ENCODE assay signal across 8 cellular contexts in the genomic region with DNA sequence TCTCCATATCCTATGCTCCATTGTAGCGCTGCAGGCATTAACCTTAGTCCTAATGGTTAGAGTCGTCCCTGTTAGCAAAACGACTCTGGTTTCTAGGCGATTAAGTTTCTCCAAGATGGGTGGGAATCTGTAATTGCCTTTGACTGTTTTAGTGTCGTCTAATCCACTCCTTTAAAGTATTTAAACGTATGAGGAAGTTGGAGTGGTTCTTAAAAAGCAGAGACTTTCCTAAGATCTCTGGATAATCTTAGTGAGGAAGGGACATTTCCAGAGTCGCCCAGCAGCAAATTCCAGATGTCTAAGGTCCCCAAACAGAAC. TPM values are rescaled to one million over a fixed set of nuclear protein-coding genes. Genes with fewer than 3 reads are reported as not detected.
DNase-seq lines count a peak whose midpoint lies in the region; ATAC-seq and TF ChIP-seq lines count a peak whose summit lies in the region.

No MANE protein-coding gene starts in this region.

- CTCF ChIA-PET in HCT116 (lab: Charles Lee) = interaction anchor here (1.7 kb wide), 1 partner anchor 172 kb away, joined by 4 read pairs; the partner anchor contains the start of gene COQ2
- CTCF ChIA-PET in activated CD8-positive, alpha-beta T cell treated with anti-CD3 and anti-CD28 coated beads, Interleukin-2, amount 10 ng/mL, durations not matched to agents 7 days and 5 days (lab: Charles Lee) = interaction anchor here (0.6 to 1.7 kb wide), 3 partner anchors 17 to 604 kb away, joined by 3 to 7 read pairs (median 3); partner anchors contain the start of gene COQ2

- no peak for TF ChIP-seq CTCF in HCT116 (IDR thresholded peaks at IDR 0.05 in 2 of 3, conservative IDR thresholded peaks at IDR 0.05 in 1 of 3; ENCODE audit: borderline replicate concordance in 1 of 3, insufficient read depth in 1 of 3, low read depth in 2 of 3, low read length in 2 of 3)
- no peak for TF ChIP-seq CTCF in hepatocyte (IDR thresholded peaks at IDR 0.05; ENCODE audit: poor library complexity)

- H2AFZ ChIP-seq in HCT116 (ENCODE audit: low read depth, low read length, poor library complexity, severe bottlenecking) (peak overlapping the region; percentile 75), hepatocyte (peak overlapping the region; percentile 65)

- POLR2A ChIA-PET in HCT116 (lab: Charles Lee) = no interaction called here
- POLR2A ChIA-PET in activated CD8-positive, alpha-beta T cell treated with anti-CD3 and anti-CD28 coated beads, Interleukin-2, amount 10 ng/mL, durations not matched to agents 7 days and 5 days (lab: Charles Lee) = interaction anchor here (0.6 to 2.8 kb wide), 8 partner anchors 11 to 421 kb away, joined by 3 to 23 read pairs (median 4); partner anchors contain the start of genes ABRAXAS1, COPS4 and COQ2

- no peaks in the 10 kb centered on the region for H4K20me1 ChIP-seq in HCT116 (ENCODE audit: insufficient read depth)
- H4K20me1 ChIP-seq in hepatocyte (ENCODE audit: insufficient read depth, poor library complexity, severe bottlenecking) = no peaks in the 10 kb centered on the region

- no peak for TF ChIP-seq RAD21 in HCT116 (IDR thresholded peaks at IDR 0.05; ENCODE audit: low read depth)

- H3K4me1 ChIP-seq in HCT116 (ENCODE audit: control insufficient read depth in 1 of 2, insufficient read depth in 2 of 2, low read length in 2 of 2) = peaks cover 10 to 15% of the 10 kb centered on the region in 2 experiments; a peak in 3 of 4 replicates
- peaks cover 15% of the 10 kb centered on the region for H3K4me1 ChIP-seq in hepatocyte (ENCODE audit: insufficient read depth)

- H3K4me3 ChIP-seq in HCT116 (replicated peaks in 1 of 2; ENCODE audit: low read depth in 1 of 2, low read length in 2 of 2) = peak overlapping the region; percentile 90 to 94
- H3K4me3 ChIP-seq in hepatocyte = peak overlapping the region; percentile 66
- peak overlapping the region; percentile 54 to 96 (median 81) for H3K4me3 ChIP-seq in skin epidermis

- H3K27me3 ChIP-seq in HCT116 (ENCODE audit: insufficient read depth, low read length) (no peaks in the 10 kb centered on the region), hepatocyte (no peaks in the 10 kb centered on the region)

- H3K4me2 ChIP-seq in HCT116 (ENCODE audit: low read length) (peak overlapping the region; percentile 80), hepatocyte (peak overlapping the region; percentile 83)

- DNase-seq in HCT116 (ENCODE audit: low read depth, low spot score) = no peak
- DNase-seq in activated CD8-positive, alpha-beta T cell treated with anti-CD3 and anti-CD28 coated beads, Interleukin-2, amount 10 ng/mL, durations not matched to agents 7 days and 5 days = no peak
- no peak for DNase-seq in hepatocyte (ENCODE audit: low spot score)
- no peak for DNase-seq in NCI-H2107 (lab: John Stamatoyannopoulos, UW)
- DNase-seq in SIG-M5 (lab: John Stamatoyannopoulos, UW) = no peak
- no peak for DNase-seq in DMS53 treated with DMSO at 0.1 percent for 48 hours (lab: John Stamatoyannopoulos, UW; ENCODE audit: unreplicated experiment)

- peak overlapping the region; percentile 84 for H3K9ac ChIP-seq in HCT116 (ENCODE audit: low read length)

- H3K79me2 ChIP-seq in HCT116 (ENCODE audit: insufficient read depth, low read length) (peaks cover 53% of the 10 kb centered on the region), hepatocyte (peaks cover 49% of the 10 kb centered on the region)

- peaks cover 62% of the 10 kb centered on the region for H3K36me3 Mint-ChIP-seq in activated CD8-positive, alpha-beta T cell treated with anti-CD3 and anti-CD28 coated beads, Interleukin-2, amount 10 ng/mL, durations not matched to agents 7 days and 5 days (ENCODE audit: low read depth)

- ATAC-seq in HCT116 = no peak
- ATAC-seq in activated CD8-positive, alpha-beta T cell treated with anti-CD3 and anti-CD28 coated beads, Interleukin-2, amount 10 ng/mL, durations not matched to agents 7 days and 5 days = no peak
- no peak for ATAC-seq in GM19351 (IDR thresholded peaks at IDR 0.05; ENCODE audit: unreplicated experiment)

- no peaks in the 10 kb centered on the region for H3K27me3 Mint-ChIP-seq in activated CD8-positive, alpha-beta T cell treated with anti-CD3 and anti-CD28 coated beads, Interleukin-2, amount 10 ng/mL, durations not matched to agents 7 days and 5 days (ENCODE audit: low read depth)

- H3K9me2 ChIP-seq in HCT116 (ENCODE audit: insufficient read depth) (no peaks in the 10 kb centered on the region), hepatocyte (replicated peaks; ENCODE audit: insufficient read depth) (no peaks in the 10 kb centered on the region)

- H3K9me3 ChIP-seq in HCT116 (ENCODE audit: control insufficient read depth in 1 of 2, insufficient read depth in 1 of 2, low read depth in 1 of 2, low read length in 2 of 2) (no peaks in the 10 kb centered on the region), hepatocyte (ENCODE audit: low read depth) (no peaks in the 10 kb centered on the region)

- H3K4me3 Mint-ChIP-seq in activated CD8-positive, alpha-beta T cell treated with anti-CD3 and anti-CD28 coated beads, Interleukin-2, amount 10 ng/mL, durations not matched to agents 7 days and 5 days = peak overlapping the region; percentile 100

- WGBS in hepatocyte (ENCODE audit: low lambda C conversion rate, missing lambda C conversion rate) = under 1% methylated on average over 7 of the region's 7 CpGs

- no peaks in the 10 kb centered on the region for H3K9me3 Mint-ChIP-seq in activated CD8-positive, alpha-beta T cell treated with anti-CD3 and anti-CD28 coated beads, Interleukin-2, amount 10 ng/mL, durations not matched to agents 7 days and 5 days (ENCODE audit: insufficient read depth)

- TF ChIP-seq POLR2A in HCT116 (IDR thresholded peaks at IDR 0.05; ENCODE audit: borderline replicate concordance, extremely low read depth, insufficient read depth, insufficient read length) = no peak

- no peak overlapping the region; the same call in 1 of the 2 replicates for H3K27ac ChIP-seq in HCT116 (ENCODE audit: low read depth, low read length)
- peak overlapping the region; percentile 83 for H3K27ac ChIP-seq in hepatocyte
- H3K27ac ChIP-seq in skin epidermis = peak overlapping the region; percentile 51 to 99 (median 96)

- BruUV-seq in HCT116 (replicated peaks; lab: Mats Ljungman, UMichigan) = TSS peak; percentile 79

- intact Hi-C loops in HCT116 (cut with micrococcal nuclease) = no loop called here

- H3K36me3 ChIP-seq in HCT116 (ENCODE audit: control insufficient read depth in 1 of 2, insufficient read depth in 2 of 2, low read length in 2 of 2) (peaks cover 20 to 28% of the 10 kb centered on the region in 2 experiments), hepatocyte (replicated peaks; ENCODE audit: insufficient read depth, low read depth) (no peaks in the 10 kb centered on the region)

- H3K27ac Mint-ChIP-seq in activated CD8-positive, alpha-beta T cell treated with anti-CD3 and anti-CD28 coated beads, Interleukin-2, amount 10 ng/mL, durations not matched to agents 7 days and 5 days = peak overlapping the region; percentile 100

- RAD21 ChIA-PET in HCT116 (lab: Charles Lee; ENCODE audit: low non-redundant PET in 1 of 2, low total read pairs in 2 of 2, uncharacterized antibody in 2 of 2, unreplicated experiment in 2 of 2) = no interaction called here

- H3K4me1 Mint-ChIP-seq in activated CD8-positive, alpha-beta T cell treated with anti-CD3 and anti-CD28 coated beads, Interleukin-2, amount 10 ng/mL, durations not matched to agents 7 days and 5 days (ENCODE audit: low read depth) = peaks cover 45% of the 10 kb centered on the region

TF ChIP-seq in HCT116, 20 proteins besides CTCF, POLR2A, EP300 and RAD21:
- TF ChIP-seq TCF7L2 (IDR thresholded peaks at IDR 0.05; ENCODE audit: borderline replicate concordance, extremely low read depth, insufficient read depth, insufficient read length) (no peak), EGR1 (IDR thresholded peaks at IDR 0.05; ENCODE audit: low read depth) (peak; percentile 40; the same call in 1 of the 2 replicates)
TF ChIP-seq in HCT116: peak in this region for 1.

RNA-seq across cellular contexts. Expression of gene MRPS18C, which starts 0.3 kb away (rescaled TPM):
- total RNA-seq in HCT116 (2021; ENCODE audit: unreplicated experiment) = 59.1 TPM
- polyA plus RNA-seq in HCT116 (2012) = 35.3 and 40.9 TPM in 2 replicates
- total RNA-seq in activated CD8-positive, alpha-beta T cell treated with anti-CD3 and anti-CD28 coated beads, Interleukin-2, amount 10 ng/mL, durations not matched to agents 7 days and 5 days = 10 to 100 TPM; 69.7 to 72.1 TPM
- 20.1 and 30.9 TPM in 2 replicates for total RNA-seq in hepatocyte
- polyA plus RNA-seq in hepatocyte = 70.0 and 89.1 TPM in 2 replicates

RNA-seq across cellular contexts. Expression of gene HELQ, which starts 0.5 kb away (rescaled TPM):
- 14.6 TPM for total RNA-seq in HCT116 (2021; ENCODE audit: unreplicated experiment)
- 5.6 and 7.2 TPM in 2 replicates for polyA plus RNA-seq in HCT116 (2012)
- total RNA-seq in activated CD8-positive, alpha-beta T cell treated with anti-CD3 and anti-CD28 coated beads, Interleukin-2, amount 10 ng/mL, durations not matched to agents 7 days and 5 days = 10 to 100 TPM; 17.5 to 18.6 TPM
- 12.4 and 14.2 TPM in 2 replicates for total RNA-seq in hepatocyte
- 8.0 and 15.4 TPM in 2 replicates for polyA plus RNA-seq in hepatocyte

RNA-seq across cellular contexts. Expression of gene ABRAXAS1, which starts 28.8 kb away (rescaled TPM):
- total RNA-seq in HCT116 (2021; ENCODE audit: unreplicated experiment) = 23.3 TPM
- polyA plus RNA-seq in HCT116 (2012) = 5.3 and 6.6 TPM in 2 replicates
- total RNA-seq in activated CD8-positive, alpha-beta T cell treated with anti-CD3 and anti-CD28 coated beads, Interleukin-2, amount 10 ng/mL, durations not matched to agents 7 days and 5 days = 10 to 100 TPM; 10.3 to 14.0 TPM
- 16.0 and 18.0 TPM in 2 replicates for total RNA-seq in hepatocyte
- polyA plus RNA-seq in hepatocyte = 3.9 and 5.7 TPM in 2 replicates
